8 cellular contexts compared by ENCODE assay signal in genomic region chr20:33667245-33668086, GRCh38. TPM values are rescaled to one million over a fixed set of nuclear protein-coding genes. Genes with fewer than 3 reads are reported as not detected.
DNase-seq lines count a peak whose midpoint lies in the region; ATAC-seq and TF ChIP-seq lines count a peak whose summit lies in the region.

No MANE protein-coding gene starts in this region.

- H3K4me1 ChIP-seq in sigmoid colon: peaks cover 0 to 52% (median 42%) of the 10 kb centered on the region in 4 donors

- no peak for TF ChIP-seq EP300 in sigmoid colon (IDR thresholded peaks at IDR 0.05)

- H3K27ac ChIP-seq in sigmoid colon: peak overlapping the region; percentile 86 to 98 (median 92)

- no peak for TF ChIP-seq POLR2A in sigmoid colon (IDR thresholded peaks at IDR 0.05)

- peak overlapping the region; percentile 58 for H3K4me3 ChIP-seq in AG04449 (ENCODE audit: low read depth, low read length)
- H3K4me3 ChIP-seq in astrocyte of the cerebellum (ENCODE audit: low read depth, low read length): peak overlapping the region; percentile 44
- H3K4me3 ChIP-seq in sigmoid colon: peak overlapping the region; percentile 47 to 66 (median 52)

- WGBS in sigmoid colon, 2 donors: 2 to 5% methylated on average over 94 of the region's 94 CpGs

- CTCF ChIA-PET in AG04449 (lab: Yijun Ruan, JAX): interaction anchor here (0.8 to 8.7 kb wide), 30 partner anchors 12 to 463 kb away, joined by 3 to 99 read pairs (median 5); partner anchors contain the start of genes CBFA2T2, E2F1 and PXMP4

- in situ Hi-C loops in astrocyte of the cerebellum (cut with HindIII; ENCODE audit: low sequenced_read_pairs): no loop called here

- TF ChIP-seq CTCF in AG04449 (IDR thresholded peaks at IDR 0.05; ENCODE audit: insufficient read depth, low read length, missing control alignments) (no peak), astrocyte of the cerebellum (IDR thresholded peaks at IDR 0.05; ENCODE audit: low read depth, low read length, missing control alignments) (peak; percentile 90), sigmoid colon (IDR thresholded peaks at IDR 0.05) (no peak)

- intact Hi-C loops in sigmoid colon (cut with DNase I): loop anchor here (1.0 to 5.0 kb wide), 4 partner anchors 105 to 445 kb away; partner anchors contain the start of genes CDK5RAP1 and EIF2S2

- POLR2A ChIA-PET in AG04449 (lab: Yijun Ruan, JAX): interaction anchor here (1.0 to 1.3 kb wide), 2 partner anchors 178 to 225 kb away, joined by 3 to 4 read pairs; partner anchors contain the start of gene CBFA2T2

- H3K27me3 ChIP-seq in sigmoid colon: no peaks in the 10 kb centered on the region

- peaks cover 0 to 30% (median 6%) of the 10 kb centered on the region in 4 donors for H3K36me3 ChIP-seq in sigmoid colon

- H3K9me3 ChIP-seq in sigmoid colon: no peaks in the 10 kb centered on the region

- peak; percentile 17 for ATAC-seq in GM18867 (IDR thresholded peaks at IDR 0.05; ENCODE audit: unreplicated experiment)
- peak; percentile 13 for ATAC-seq in HG03280 (IDR thresholded peaks at IDR 0.05; ENCODE audit: unreplicated experiment)

- DNase-seq in AG04449 (ENCODE audit: low read depth, low spot score) (no peak), T follicular helper cell (ENCODE audit: low read depth) (peak; percentile 55), astrocyte of the cerebellum (ENCODE audit: low read depth) (peak; percentile 37), hypothalamus (lab: John Stamatoyannopoulos, UW) (peak in 42 of 51 donors; percentile 20 to 84 (median 56)), sigmoid colon (peak; percentile 86), hepatic stellate cell (ENCODE audit: low spot score) (no peak)

RNA-seq across cellular contexts. Expression of gene ACTL10, which starts 0.7 kb away (rescaled TPM):
- 1 to 10 TPM in 1 of 4 donors, under 1 TPM in 3; 0.54 to 1.1 (median 0.61) TPM for total RNA-seq in sigmoid colon
- 1 to 10 TPM in 2 of 3 donors, under 1 TPM in 1; 0.60 to 4.5 (median 1.6) TPM for polyA plus RNA-seq in sigmoid colon

RNA-seq across cellular contexts. Expression of gene C20orf144, which starts 5.3 kb away (rescaled TPM):
- total RNA-seq in sigmoid colon: under 1 TPM in 1 of 4 donors, not detected in 3; 0.66 TPM
- polyA plus RNA-seq in sigmoid colon: under 1 TPM in 1 of 3 donors, not detected in 2; 0.12 TPM

RNA-seq across cellular contexts. Expression of gene NECAB3, which starts 6.8 kb away (rescaled TPM):
- 10 to 100 TPM; 44.6 to 50.1 (median 48.0) TPM for total RNA-seq in sigmoid colon
- 10 to 100 TPM; 27.1 to 30.7 (median 30.0) TPM for polyA plus RNA-seq in sigmoid colon

RNA-seq across cellular contexts. Expression of gene E2F1, which starts 18.7 kb away (rescaled TPM):
- total RNA-seq in sigmoid colon: 1 to 10 TPM in 1 of 4 donors, under 1 TPM in 3; 0.33 to 1.7 (median 0.83) TPM
- polyA plus RNA-seq in sigmoid colon: 10 to 100 TPM in 1 of 3 donors, 1 to 10 TPM in 2; 1.8 to 13.1 (median 5.1) TPM

RNA-seq across cellular contexts. Expression of gene PXMP4, which starts 52.6 kb away (rescaled TPM):
- total RNA-seq in sigmoid colon: 1 to 10 TPM; 4.5 to 6.8 (median 6.7) TPM
- 1 to 10 TPM; 4.8 to 8.2 (median 5.8) TPM for polyA plus RNA-seq in sigmoid colon

Comparison
In these comparisons a context has a peak if more than half of its experiments do, and no peak if none do; other contexts are left out.
1. DNase-seq: peak in T follicular helper cell (single experiment), astrocyte of the cerebellum (single experiment), hypothalamus (42 of 51) and sigmoid colon (single experiment); none in AG04449 (single experiment) and hepatic stellate cell (single experiment).
2. Peak in every context shown above with its lines, with median percentiles within 50 percentile points of each other: H3K4me3 ChIP-seq.